In the genomic region with DNA sequence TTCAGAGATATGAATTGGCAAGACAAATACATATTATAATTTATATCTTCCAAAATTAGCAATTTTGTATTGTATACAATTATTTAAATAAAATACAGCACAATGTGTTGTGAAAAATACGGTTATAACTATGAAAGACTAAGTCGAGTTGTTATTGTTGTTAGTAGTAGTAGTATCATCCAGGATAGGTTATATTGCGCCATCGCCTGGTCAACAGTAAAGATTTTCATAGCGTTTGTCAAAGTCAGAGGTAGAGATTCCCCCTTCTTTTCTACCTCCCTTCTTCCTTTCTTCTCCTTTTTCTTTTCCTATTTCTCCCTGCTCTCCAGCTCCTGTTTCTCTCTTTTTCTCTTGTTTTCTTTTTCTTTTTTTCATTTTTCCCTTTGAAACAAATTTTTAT, we compare ENCODE assay signal across 11 cellular contexts.
DNase-seq lines count a peak whose midpoint lies in the region; ATAC-seq, FAIRE-seq and TF ChIP-seq lines count a peak whose summit lies in the region.
"Had no signal": no experiment of that assay in that cellular context is flagged by ENCODE, and none has a peak within 500 bp of the region (broad histone marks: within the 10 kb centered on the region; RNA-seq: fewer than 3 reads in every experiment).

No MANE protein-coding gene starts in this region.

- H3K27ac Mint-ChIP-seq in MCF 10A (ENCODE audit: low read depth, unreplicated experiment) (peak overlapping the region; percentile 25), type B pancreatic cell (no peak overlapping the region)

- CTCF ChIA-PET in MCF 10A (lab: Yijun Ruan, JAX), result interaction anchor here (0.6 to 0.9 kb wide), 2 partner anchors 14 to 62 kb away, joined by 3 read pairs; no protein-coding TSS in a partner anchor

- H3K36me3 Mint-ChIP-seq in MCF 10A (ENCODE audit: insufficient read depth, unreplicated experiment) (no peaks in the 10 kb centered on the region), type B pancreatic cell (no peaks in the 10 kb centered on the region)

- no peak for TF ChIP-seq POLR2A in breast epithelium (IDR thresholded peaks at IDR 0.05)

- no peak overlapping the region for H3K27ac ChIP-seq in breast epithelium
- no peak overlapping the region for H3K27ac ChIP-seq in pancreas

- no peak overlapping the region for H3K4me3 ChIP-seq in breast epithelium
- H3K4me3 ChIP-seq in pancreas, result no peak overlapping the region

- H3K9me3 ChIP-seq in breast epithelium (peaks cover 0 to 20% of the 10 kb centered on the region in 2 donors), pancreas (no peaks in the 10 kb centered on the region)

- BruUV-seq in MCF 10A (replicated peaks; lab: Mats Ljungman, UMichigan), result no TSS peak

- H3K4me3 Mint-ChIP-seq in MCF 10A (ENCODE audit: unreplicated experiment) (no peak overlapping the region), type B pancreatic cell (no peak overlapping the region)

- H3K4me1 Mint-ChIP-seq in MCF 10A (ENCODE audit: insufficient read depth, unreplicated experiment) (no peaks in the 10 kb centered on the region), type B pancreatic cell (ENCODE audit: unreplicated experiment) (no peaks in the 10 kb centered on the region)

- no peak for FAIRE-seq in pancreas (lab: Jason Lieb, UNC)

- peak; percentile 52 for DNase-seq in MCF 10A (ENCODE audit: unreplicated experiment)
- DNase-seq in breast epithelium (ENCODE audit: low spot score in 2 of 2), result no peak
- DNase-seq in OCI-M1 (lab: John Stamatoyannopoulos, UW), result peak; percentile 4
- peak; percentile 35 for DNase-seq in fibroblast of peridontal ligament (ENCODE audit: extremely low read depth)
- no peak for DNase-seq in type B pancreatic cell (ENCODE audit: extremely low spot score, unreplicated experiment)
- DNase-seq in pancreas, result no peak
- DNase-seq in NCI-H2171 (lab: John Stamatoyannopoulos, UW), result no peak
- DNase-seq in DMS79 (lab: John Stamatoyannopoulos, UW), result no peak
- DNase-seq: amygdala; NCI-H1105; stimulated activated naive CD8-positive, alpha-beta T cell treated with anti-CD3 and anti-CD28 coated beads, Interleukin-15, Interleukin-2, amounts not matched to agents 100 U/mL and 50 U/mL, for 24 hours had no signal

- POLR2A ChIA-PET in MCF 10A (lab: Yijun Ruan, JAX), result no interaction called here

- no peak for ATAC-seq in pancreas
- ATAC-seq: stimulated activated naive CD8-positive, alpha-beta T cell treated with anti-CD3 and anti-CD28 coated beads, Interleukin-15, Interleukin-2, amounts not matched to agents 100 U/mL and 50 U/mL, for 24 hours had no signal

- H3K36me3 ChIP-seq in breast epithelium (no peaks in the 10 kb centered on the region), pancreas (no peaks in the 10 kb centered on the region)

- no peaks in the 10 kb centered on the region for H3K27me3 ChIP-seq in breast epithelium
- H3K27me3 ChIP-seq in pancreas, result no peaks in the 10 kb centered on the region

- intact Hi-C loops in MCF 10A (cut with micrococcal nuclease), result loop anchor here (2.0 kb wide), 2 partner anchors 1161 to 1389 kb away; no protein-coding TSS in a partner anchor
- intact Hi-C loops in breast epithelium (cut with DNase I; ENCODE audit: low total_unique reads), result no loop called here
- intact Hi-C loops in pancreas (cut with DNase I), result no loop called here

- TF ChIP-seq CTCF in MCF 10A (IDR thresholded peaks at IDR 0.05; ENCODE audit: unreplicated experiment) (peak; percentile 37), breast epithelium (IDR thresholded peaks at IDR 0.05) (no peak), type B pancreatic cell (conservative IDR thresholded peaks at IDR 0.05) (peak; percentile 59), pancreas (IDR thresholded peaks at IDR 0.05) (no peak)

- 36 to 64% methylated on average over 5 of the region's 5 CpGs for WGBS in pancreas, 2 donors

- H3K9me3 Mint-ChIP-seq in MCF 10A (ENCODE audit: unreplicated experiment) (peaks cover 7% of the 10 kb centered on the region), type B pancreatic cell (peaks cover 7% of the 10 kb centered on the region)

- H3K4me1 ChIP-seq in breast epithelium (no peaks in the 10 kb centered on the region), pancreas (no peaks in the 10 kb centered on the region)

- no peaks in the 10 kb centered on the region for H3K27me3 Mint-ChIP-seq in MCF 10A (ENCODE audit: insufficient read depth, unreplicated experiment)
- H3K27me3 Mint-ChIP-seq in type B pancreatic cell, result no peaks in the 10 kb centered on the region

Comparison
In these comparisons a context has a peak if more than half of its experiments do, and no peak if none do; other contexts are left out.
1. DNase-seq: peak in MCF 10A (single experiment), OCI-M1 (single experiment) and fibroblast of peridontal ligament (single experiment); none in breast epithelium (0 of 2), type B pancreatic cell (single experiment), pancreas (0 of 6), NCI-H2171 (single experiment) and DMS79 (single experiment).
2. CTCF ChIP-seq: peak in MCF 10A (single experiment) and type B pancreatic cell (single experiment); none in breast epithelium (0 of 3) and pancreas (0 of 4).